23 cellular contexts compared by ENCODE assay signal in genomic region chr1:112869895-112870294, GRCh38.
DNase-seq lines count a peak whose midpoint lies in the region; ATAC-seq and TF ChIP-seq lines count a peak whose summit lies in the region.
"Had no signal": no experiment of that assay in that cellular context is flagged by ENCODE, and none has a peak within 500 bp of the region (broad histone marks: within the 10 kb centered on the region; RNA-seq: fewer than 3 reads in every experiment).

No MANE protein-coding gene starts in this region.

- POLR2A ChIA-PET in activated CD8-positive, alpha-beta T cell treated with anti-CD3 and anti-CD28 coated beads, Interleukin-2, amount 10 ng/mL, durations not matched to agents 7 days and 5 days (lab: Charles Lee) = no interaction called here

- H3K4me3 ChIP-seq in DND-41 (ENCODE audit: low read depth in 1 of 2, low read length in 2 of 2) (no peak overlapping the region), gastroesophageal sphincter (no peak overlapping the region)
- H3K4me3 ChIP-seq: PC-9, SJSA1 had no signal

- no peaks in the 10 kb centered on the region for H3K36me3 Mint-ChIP-seq in activated T-cell treated with anti-CD3 and anti-CD28 coated beads, Interleukin-2, amount 50 U/mL, for 72 hours (ENCODE audit: insufficient read depth in 2 of 2)
- no peaks in the 10 kb centered on the region for H3K36me3 Mint-ChIP-seq in activated CD8-positive, alpha-beta T cell treated with anti-CD3 and anti-CD28 coated beads, Interleukin-2, amount 10 ng/mL, durations not matched to agents 7 days and 5 days (ENCODE audit: low read depth)
- no peaks in the 10 kb centered on the region for H3K36me3 Mint-ChIP-seq in immature natural killer cell
- H3K36me3 Mint-ChIP-seq: CD8-positive, alpha-beta T cell had no signal

- no peak for DNase-seq in activated T-cell treated with anti-CD3 and anti-CD28 coated beads, Interleukin-2, amount 50 U/mL, for 72 hours
- no peak for DNase-seq in activated T-cell treated with anti-CD3 and anti-CD28 coated beads, Interleukin-2, amount 50 U/mL, for 1 hour
- DNase-seq in DND-41 (no peak), immature natural killer cell (peak in 2 of 3 donors; percentile 14 to 38)
- DNase-seq in activated CD8-positive, alpha-beta T cell treated with anti-CD3 and anti-CD28 coated beads, Interleukin-2, amount 10 ng/mL, durations not matched to agents 7 days and 5 days = peak; percentile 36
- DNase-seq: CD8-positive, alpha-beta T cell; DMS79 treated with DMSO at 0.1 percent for 48 hours; H7; NCI-H1092; NCI-H1417 treated with DMSO at 0.1 percent for 48 hours; NCI-H187 treated with DMSO at 0.1 percent for 48 hours; NCI-H524 treated with DMSO at 0.1 percent for 48 hours; NCI-H774; Right ventricle myocardium superior had no signal

- H3K27ac Mint-ChIP-seq in activated T-cell treated with anti-CD3 and anti-CD28 coated beads, Interleukin-2, amount 50 U/mL, for 72 hours = no peak overlapping the region
- no peak overlapping the region for H3K27ac Mint-ChIP-seq in activated CD8-positive, alpha-beta T cell treated with anti-CD3 and anti-CD28 coated beads, Interleukin-2, amount 10 ng/mL, durations not matched to agents 7 days and 5 days
- H3K27ac Mint-ChIP-seq in immature natural killer cell = no peak overlapping the region
- H3K27ac Mint-ChIP-seq: B cell; CD8-positive, alpha-beta T cell; IgD-negative memory B cell had no signal

- no peaks in the 10 kb centered on the region for H3K4me1 Mint-ChIP-seq in activated T-cell treated with anti-CD3 and anti-CD28 coated beads, Interleukin-2, amount 50 U/mL, for 72 hours (ENCODE audit: low read depth)
- H3K4me1 Mint-ChIP-seq in activated CD8-positive, alpha-beta T cell treated with anti-CD3 and anti-CD28 coated beads, Interleukin-2, amount 10 ng/mL, durations not matched to agents 7 days and 5 days (ENCODE audit: low read depth) = peaks cover 33% of the 10 kb centered on the region
- peaks cover 5% of the 10 kb centered on the region in 2 donors for H3K4me1 Mint-ChIP-seq in immature natural killer cell
- H3K4me1 Mint-ChIP-seq: B cell, IgD-negative memory B cell had no signal

- no peaks in the 10 kb centered on the region for H4K20me1 ChIP-seq in DND-41 (ENCODE audit: insufficient read depth, low read length)

- TF ChIP-seq POLR2A in gastroesophageal sphincter (IDR thresholded peaks at IDR 0.05) = no peak

- H3K27me3 ChIP-seq in DND-41 (ENCODE audit: insufficient read depth, low read length, poor library complexity) (no peaks in the 10 kb centered on the region), gastroesophageal sphincter (no peaks in the 10 kb centered on the region)
- H3K27me3 ChIP-seq: SJSA1 had no signal

- H3K27me3 Mint-ChIP-seq in activated T-cell treated with anti-CD3 and anti-CD28 coated beads, Interleukin-2, amount 50 U/mL, for 72 hours (ENCODE audit: low read depth) = peaks cover 6% of the 10 kb centered on the region
- peaks cover 22% of the 10 kb centered on the region for H3K27me3 Mint-ChIP-seq in activated CD8-positive, alpha-beta T cell treated with anti-CD3 and anti-CD28 coated beads, Interleukin-2, amount 10 ng/mL, durations not matched to agents 7 days and 5 days (ENCODE audit: low read depth)
- H3K27me3 Mint-ChIP-seq in immature natural killer cell (ENCODE audit: low read depth in 3 of 3) = peaks cover 0 to 5% (median 1%) of the 10 kb centered on the region in 3 donors

- WGBS in gastroesophageal sphincter (ENCODE audit: low coverage in 1 of 2), 2 donors = 88 to 100% methylated on average over 4 of the region's 4 CpGs

- no peaks in the 10 kb centered on the region for H3K79me2 ChIP-seq in DND-41 (ENCODE audit: insufficient read depth, low read length)

- no peaks in the 10 kb centered on the region for H3K4me1 ChIP-seq in DND-41 (ENCODE audit: insufficient read depth, low read length)
- H3K4me1 ChIP-seq in gastroesophageal sphincter = no peaks in the 10 kb centered on the region

- TF ChIP-seq CTCF in DND-41 (IDR thresholded peaks at IDR 0.05; ENCODE audit: borderline replicate concordance, extremely low read depth, low read length, poor library complexity, severe bottlenecking) = no peak
- no peak for TF ChIP-seq CTCF in gastroesophageal sphincter (IDR thresholded peaks at IDR 0.05)

- H3K9me3 Mint-ChIP-seq in activated T-cell treated with anti-CD3 and anti-CD28 coated beads, Interleukin-2, amount 50 U/mL, for 72 hours = no peaks in the 10 kb centered on the region
- no peaks in the 10 kb centered on the region for H3K9me3 Mint-ChIP-seq in activated CD8-positive, alpha-beta T cell treated with anti-CD3 and anti-CD28 coated beads, Interleukin-2, amount 10 ng/mL, durations not matched to agents 7 days and 5 days (ENCODE audit: insufficient read depth)
- no peaks in the 10 kb centered on the region for H3K9me3 Mint-ChIP-seq in immature natural killer cell
- H3K9me3 Mint-ChIP-seq: CD8-positive, alpha-beta T cell; IgD-negative memory B cell had no signal

- no peaks in the 10 kb centered on the region for H3K9me3 ChIP-seq in DND-41 (ENCODE audit: insufficient read depth, low read length, severe bottlenecking)
- H3K9me3 ChIP-seq in gastroesophageal sphincter = no peaks in the 10 kb centered on the region
- H3K9me3 ChIP-seq: SJSA1 had no signal

- no peak overlapping the region for H3K9ac ChIP-seq in DND-41 (ENCODE audit: low read depth, low read length)

- H3K36me3 ChIP-seq in DND-41 (ENCODE audit: insufficient read depth, low read length) (no peaks in the 10 kb centered on the region), gastroesophageal sphincter (no peaks in the 10 kb centered on the region)
- H3K36me3 ChIP-seq: SJSA1 had no signal

- peak; percentile 28 to 31 for ATAC-seq in activated T-cell treated with anti-CD3 and anti-CD28 coated beads, Interleukin-2, amount 50 U/mL, for 72 hours (replicated peaks in 1 of 2)
- ATAC-seq in DND-41 (ENCODE audit: insufficient read depth, low read depth) = peak; percentile 55; the same call in 2 of the 3 replicates
- peak; percentile 61 for ATAC-seq in activated CD8-positive, alpha-beta T cell treated with anti-CD3 and anti-CD28 coated beads, Interleukin-2, amount 10 ng/mL, durations not matched to agents 7 days and 5 days
- no peak for ATAC-seq in gastroesophageal sphincter
- no peak for ATAC-seq in HG02973 (IDR thresholded peaks at IDR 0.05; ENCODE audit: unreplicated experiment)
- ATAC-seq in GM19023 (IDR thresholded peaks at IDR 0.05; ENCODE audit: unreplicated experiment) = no peak
- ATAC-seq: CD8-positive, alpha-beta T cell had no signal

- no peak overlapping the region for H2AFZ ChIP-seq in DND-41 (ENCODE audit: low read depth, low read length)
- H2AFZ ChIP-seq: PC-9 had no signal

- H3K4me2 ChIP-seq in DND-41 (ENCODE audit: insufficient read depth, low read length) = no peak overlapping the region

- no peak overlapping the region for H3K27ac ChIP-seq in DND-41 (ENCODE audit: low read length)
- no peak overlapping the region for H3K27ac ChIP-seq in gastroesophageal sphincter
- H3K27ac ChIP-seq: 22Rv1, C4-2B, SJSA1 had no signal

- CTCF ChIA-PET in activated CD8-positive, alpha-beta T cell treated with anti-CD3 and anti-CD28 coated beads, Interleukin-2, amount 10 ng/mL, durations not matched to agents 7 days and 5 days (lab: Charles Lee) = no interaction called here

- TF ChIP-seq EP300 in gastroesophageal sphincter (IDR thresholded peaks at IDR 0.05) = no peak

- no peak overlapping the region for H3K4me3 Mint-ChIP-seq in activated T-cell treated with anti-CD3 and anti-CD28 coated beads, Interleukin-2, amount 50 U/mL, for 72 hours
- no peak overlapping the region for H3K4me3 Mint-ChIP-seq in activated CD8-positive, alpha-beta T cell treated with anti-CD3 and anti-CD28 coated beads, Interleukin-2, amount 10 ng/mL, durations not matched to agents 7 days and 5 days
- no peak overlapping the region for H3K4me3 Mint-ChIP-seq in immature natural killer cell
- H3K4me3 Mint-ChIP-seq: B cell; CD8-positive, alpha-beta T cell; IgD-negative memory B cell had no signal

Comparison
In these comparisons a context has a peak if more than half of its experiments do, and no peak if none do; other contexts are left out.
1. ATAC-seq: peak in activated T-cell treated with anti-CD3 and anti-CD28 coated beads, Interleukin-2, amount 50 U/mL, for 72 hours (2 of 2), DND-41 (single experiment) and activated CD8-positive, alpha-beta T cell treated with anti-CD3 and anti-CD28 coated beads, Interleukin-2, amount 10 ng/mL, durations not matched to agents 7 days and 5 days (single experiment); none in gastroesophageal sphincter (single experiment), HG02973 (single experiment) and GM19023 (single experiment).
2. DNase-seq: peak in activated CD8-positive, alpha-beta T cell treated with anti-CD3 and anti-CD28 coated beads, Interleukin-2, amount 10 ng/mL, durations not matched to agents 7 days and 5 days (single experiment) and immature natural killer cell (2 of 3); none in activated T-cell treated with anti-CD3 and anti-CD28 coated beads, Interleukin-2, amount 50 U/mL, for 72 hours (0 of 2), activated T-cell treated with anti-CD3 and anti-CD28 coated beads, Interleukin-2, amount 50 U/mL, for 1 hour (single experiment) and DND-41 (single experiment).